ENCODE assay signal across 21 cellular contexts in genomic region chr3:54003136-54003535, GRCh38.
DNase-seq lines count a peak whose midpoint lies in the region; ATAC-seq and TF ChIP-seq lines count a peak whose summit lies in the region.
"Had no signal": no experiment of that assay in that cellular context is flagged by ENCODE, and none has a peak within 500 bp of the region (broad histone marks: within the 10 kb centered on the region; RNA-seq: fewer than 3 reads in every experiment).

No MANE protein-coding gene starts in this region.

- no peaks in the 10 kb centered on the region for H3K4me1 ChIP-seq in naive thymus-derived CD4-positive, alpha-beta T cell (ENCODE audit: control insufficient read depth in 2 of 2, insufficient read depth in 2 of 2, low read length in 2 of 2)
- H3K4me1 ChIP-seq in upper lobe of right lung: no peaks in the 10 kb centered on the region
- H3K4me1 ChIP-seq: A549 had no signal

- H3K36me3 Mint-ChIP-seq in naive thymus-derived CD4-positive, alpha-beta T cell: no peaks in the 10 kb centered on the region
- H3K36me3 Mint-ChIP-seq: CD4-positive, alpha-beta memory T cell; IgD-negative memory B cell had no signal

- POLR2A ChIA-PET in naive thymus-derived CD4-positive, alpha-beta T cell (lab: Charles Lee): no interaction called here

- H3K27ac Mint-ChIP-seq in naive thymus-derived CD4-positive, alpha-beta T cell: no peak overlapping the region
- H3K27ac Mint-ChIP-seq: CD4-positive, alpha-beta memory T cell; HFFc6; IgD-negative memory B cell had no signal

- H3K27me3 Mint-ChIP-seq in naive thymus-derived CD4-positive, alpha-beta T cell: peaks cover 0 to 14% (median 7%) of the 10 kb centered on the region in 5 donors
- H3K27me3 Mint-ChIP-seq: CD4-positive, alpha-beta memory T cell had no signal

- DNase-seq in Daoy (ENCODE audit: low read depth) (peak; percentile 59), HT1080 (ENCODE audit: low read depth) (peak; percentile 21), RPMI7951 (ENCODE audit: low read depth) (peak; percentile 45), fibroblast of pulmonary artery (ENCODE audit: low read depth) (peak; percentile 39), NCI-H1105 (lab: John Stamatoyannopoulos, UW) (no peak), upper lobe of right lung (no peak), HPDE6-E6E7 (ENCODE audit: extremely low spot score) (no peak)
- DNase-seq in naive thymus-derived CD4-positive, alpha-beta T cell: no peak
- DNase-seq: AML-193; CD4-positive, alpha-beta memory T cell; DND-41; GM23248; HCEC 1CT; HFFc6; KBM-7 had no signal

- peaks cover 0 to 3% (median 0%) of the 10 kb centered on the region in 11 donors for H3K9me3 Mint-ChIP-seq in naive thymus-derived CD4-positive, alpha-beta T cell

- no peaks in the 10 kb centered on the region for H3K4me1 Mint-ChIP-seq in naive thymus-derived CD4-positive, alpha-beta T cell
- H3K4me1 Mint-ChIP-seq: CD4-positive, alpha-beta memory T cell; IgD-negative memory B cell had no signal

- intact Hi-C loops in naive thymus-derived CD4-positive, alpha-beta T cell (cut with micrococcal nuclease): no loop called here
- intact Hi-C loops in upper lobe of right lung (cut with DNase I): no loop called here

- no peak overlapping the region for H3K4me3 Mint-ChIP-seq in naive thymus-derived CD4-positive, alpha-beta T cell
- H3K4me3 Mint-ChIP-seq: CD4-positive, alpha-beta memory T cell; HFFc6; IgD-negative memory B cell had no signal

- no peaks in the 10 kb centered on the region for H3K36me3 ChIP-seq in naive thymus-derived CD4-positive, alpha-beta T cell (ENCODE audit: control insufficient read depth in 2 of 3, insufficient read depth in 3 of 3, low read length in 3 of 3)
- no peaks in the 10 kb centered on the region for H3K36me3 ChIP-seq in upper lobe of right lung

- CTCF ChIA-PET in naive thymus-derived CD4-positive, alpha-beta T cell (lab: Charles Lee): no interaction called here

- no peak for TF ChIP-seq CTCF in fibroblast of pulmonary artery (IDR thresholded peaks at IDR 0.05; ENCODE audit: low read length, missing control alignments)
- TF ChIP-seq CTCF in upper lobe of right lung (IDR thresholded peaks at IDR 0.05): no peak

- H3K27ac ChIP-seq in naive thymus-derived CD4-positive, alpha-beta T cell (ENCODE audit: low read depth, low read length): no peak overlapping the region
- no peak overlapping the region for H3K27ac ChIP-seq in upper lobe of right lung
- H3K27ac ChIP-seq: 22Rv1, A549, C4-2B, GM23248, HL-60 had no signal

- H3K4me3 ChIP-seq in fibroblast of pulmonary artery (replicated peaks; ENCODE audit: low read depth, low read length) (no peak overlapping the region), upper lobe of right lung (no peak overlapping the region)
- H3K4me3 ChIP-seq in naive thymus-derived CD4-positive, alpha-beta T cell (ENCODE audit: low read length): no peak overlapping the region
- H3K4me3 ChIP-seq: A549, GM23248 had no signal

- H3K9me3 ChIP-seq in naive thymus-derived CD4-positive, alpha-beta T cell (ENCODE audit: control insufficient read depth in 2 of 3, low read length in 3 of 3): no peaks in the 10 kb centered on the region
- no peaks in the 10 kb centered on the region for H3K9me3 ChIP-seq in upper lobe of right lung
- H3K9me3 ChIP-seq: A549 had no signal

- no peak for ATAC-seq in naive thymus-derived CD4-positive, alpha-beta T cell
- no peak for ATAC-seq in upper lobe of right lung
- ATAC-seq: A549, HepG2 had no signal

- no peaks in the 10 kb centered on the region for H3K27me3 ChIP-seq in naive thymus-derived CD4-positive, alpha-beta T cell (ENCODE audit: control insufficient read depth in 2 of 2, insufficient read depth in 2 of 2, low read length in 2 of 2)
- no peaks in the 10 kb centered on the region for H3K27me3 ChIP-seq in upper lobe of right lung

Comparison
In these comparisons a context has a peak if more than half of its experiments do, and no peak if none do; other contexts are left out.
1. DNase-seq: peak in Daoy (single experiment), HT1080 (single experiment), RPMI7951 (single experiment) and fibroblast of pulmonary artery (single experiment); none in NCI-H1105 (single experiment), naive thymus-derived CD4-positive, alpha-beta T cell (0 of 9), upper lobe of right lung (single experiment) and HPDE6-E6E7 (single experiment).